In the genomic region with DNA sequence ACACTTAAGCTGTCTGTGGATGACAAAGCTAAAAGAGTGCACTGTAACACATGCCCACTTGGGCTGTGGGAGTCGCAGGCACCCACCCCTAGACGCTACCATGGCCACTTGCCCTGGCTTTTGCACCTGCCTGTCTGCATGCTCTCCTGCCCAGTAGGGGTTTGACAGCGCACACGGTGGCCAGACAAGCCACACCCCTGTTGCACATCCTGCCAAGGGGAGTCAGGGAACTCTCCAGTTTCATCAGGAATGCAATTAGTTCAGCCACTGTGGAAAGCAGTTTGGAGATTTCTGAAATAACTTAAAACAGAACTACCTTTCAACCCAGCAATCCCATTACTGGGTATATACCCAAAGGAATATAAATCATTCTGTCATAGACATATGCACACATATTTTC, we compare ENCODE assay signal across 6 cellular contexts.
DNase-seq lines count a peak whose midpoint lies in the region; TF ChIP-seq lines count a peak whose summit lies in the region.
"Not testable (repeated sequence)": the region's sequence is repeated elsewhere in the genome, so short reads cannot be mapped to it uniquely, and the experiment has no call there.

No MANE protein-coding gene starts in this region.

- H3K9me3 ChIP-seq in HEK293 (ENCODE audit: control insufficient read depth, insufficient read depth, low read depth, low read length) = not testable (repeated sequence)

- not testable (repeated sequence) for TF ChIP-seq RAD21 in Ishikawa (IDR thresholded peaks at IDR 0.05; ENCODE audit: low read depth)

- not testable (repeated sequence) for TF ChIP-seq CTCF in HEK293 (tag by site-specific recombination; IDR thresholded peaks at IDR 0.05)

- not testable (repeated sequence) for H3K4me1 ChIP-seq in HEK293 (ENCODE audit: control insufficient read depth, insufficient read depth, low read length)

- not testable (repeated sequence) for H3K27ac ChIP-seq in HEK293 (ENCODE audit: extremely low read depth, low read depth, low read length)

- DNase-seq in COR-L47 (lab: John Stamatoyannopoulos, UW) (peak; percentile 21), NCI-H1105 treated with DMSO at 0.1 percent for 48 hours (lab: John Stamatoyannopoulos, UW) (peak; percentile 18), NCI-H748 (lab: John Stamatoyannopoulos, UW; ENCODE audit: unreplicated experiment) (peak; percentile 34), iPS-NIHi11 (ENCODE audit: low spot score) (peak; percentile 8)

- H3K4me3 ChIP-seq in HEK293 (ENCODE audit: low read depth, low read length) = not testable (repeated sequence)

- POLR2A ChIA-PET in HEK293 (lab: Yijun Ruan, JAX) = not testable (repeated sequence)

- not testable (repeated sequence) for H3K36me3 ChIP-seq in HEK293 (ENCODE audit: control insufficient read depth in 2 of 2, insufficient read depth in 1 of 2, low read length in 2 of 2)

- peak; percentile 55; the same call in 1 of the 2 replicates for TF ChIP-seq EP300 in Ishikawa (IDR thresholded peaks at IDR 0.05; ENCODE audit: borderline replicate concordance)

- CTCF ChIA-PET in HEK293 (lab: Yijun Ruan, JAX) = not testable (repeated sequence)

TF ChIP-seq in HEK293, 187 proteins besides CTCF, POLR2A, EP300 and RAD21:
- 0 out of 2 replicates have a peak, but pooled peaks have one; percentile 14 for TF ChIP-seq SCRT2 (tag by site-specific recombination; IDR thresholded peaks at IDR 0.05)

TF ChIP-seq in Ishikawa, 13 proteins besides CTCF, POLR2A, EP300 and RAD21:
- TF ChIP-seq CEBPB (IDR thresholded peaks at IDR 0.05) (0 out of 2 replicates have a peak, but pooled peaks have one; percentile 24), YY1 (IDR thresholded peaks at IDR 0.05; ENCODE audit: low read depth) (peak; percentile 21; the same call in 1 of the 2 replicates), TCF12 (IDR thresholded peaks at IDR 0.05; ENCODE audit: low read depth) (peak; percentile 52; the same call in 1 of the 2 replicates), TEAD4 (IDR thresholded peaks at IDR 0.05) (peak; percentile 73), MAX (IDR thresholded peaks at IDR 0.05) (peak; percentile 58), NFIC (IDR thresholded peaks at IDR 0.05) (peak; percentile 41; the same call in 1 of the 2 replicates)
